In genomic region chr14:31059152-31059924, GRCh38 we compare ENCODE assay signal across 9 cellular contexts. TPM values are rescaled to one million over a fixed set of nuclear protein-coding genes. Genes with fewer than 3 reads are reported as not detected.
DNase-seq lines count a peak whose midpoint lies in the region; ATAC-seq and TF ChIP-seq lines count a peak whose summit lies in the region.
"Had no signal": no experiment of that assay in that cellular context is flagged by ENCODE, and none has a peak within 500 bp of the region (broad histone marks: within the 10 kb centered on the region; RNA-seq: fewer than 3 reads in every experiment).

No MANE protein-coding gene starts in this region.

- H3K27ac ChIP-seq in neuronal stem cell (replicated peaks; ENCODE audit: low read length): no peak overlapping the region

- no peak for DNase-seq in Right ventricle myocardium inferior (ENCODE audit: missing footprints)
- no peak for DNase-seq in cardiac septum (ENCODE audit: low spot score)
- DNase-seq in WTC11 (ENCODE audit: low spot score): no peak
- peak; percentile 31 for DNase-seq in iPS-NIHi7 (ENCODE audit: extremely low spot score)
- no peak for DNase-seq in stimulated activated CD4-positive, alpha-beta T cell treated with anti-CD3 and anti-CD28 coated beads, Interleukin-12 subunit alpha, Interleukin-12 subunit beta, amount 100 ng/mL, for 4 hours
- DNase-seq in NK-92 (lab: John Stamatoyannopoulos, UW; ENCODE audit: unreplicated experiment): no peak
- DNase-seq in DMS53 (lab: John Stamatoyannopoulos, UW): no peak
- DNase-seq in neuronal stem cell (ENCODE audit: low spot score): no peak
- DNase-seq: RPMI8226 had no signal

- no peaks in the 10 kb centered on the region for H3K27me3 ChIP-seq in neuronal stem cell (ENCODE audit: control insufficient read depth in 3 of 3, insufficient read depth in 3 of 3, low read depth in 1 of 3, low read length in 3 of 3)

- H2AFZ ChIP-seq in neuronal stem cell (ENCODE audit: low read length): no peak overlapping the region

- intact Hi-C loops in Right ventricle myocardium inferior (cut with DNase I): no loop called here
- intact Hi-C loops in cardiac septum (cut with DNase I): no loop called here

- H2BK120ac ChIP-seq in neuronal stem cell (ENCODE audit: low read depth, low read length): no peak overlapping the region

- no peak overlapping the region for H2BK5ac ChIP-seq in neuronal stem cell (ENCODE audit: low read length)

- POLR2A ChIA-PET in WTC11 (lab: Charles Lee): interaction anchor here (1.3 kb wide), 1 partner anchor 33 kb away, joined by 9 read pairs; the partner anchor contains the start of gene STRN3

- H3K4me1 ChIP-seq in neuronal stem cell (ENCODE audit: control insufficient read depth in 2 of 2, insufficient read depth in 1 of 2, low read depth in 1 of 2, low read length in 2 of 2): peaks cover 0 to 7% of the 10 kb centered on the region in 2 donors

- H3K4me1 Mint-ChIP-seq in WTC11: peaks cover 23% of the 10 kb centered on the region

- no peak overlapping the region for H4K91ac ChIP-seq in neuronal stem cell (ENCODE audit: low read depth, low read length, poor library complexity)

- H3K36me3 Mint-ChIP-seq in WTC11: no peaks in the 10 kb centered on the region

- H2BK12ac ChIP-seq in neuronal stem cell (ENCODE audit: low read length): no peak overlapping the region

- no peak overlapping the region for H2AK5ac ChIP-seq in neuronal stem cell (ENCODE audit: low read depth, low read length)

- no peak overlapping the region for H4K8ac ChIP-seq in neuronal stem cell (ENCODE audit: low read depth, low read length)

- H3K9me3 Mint-ChIP-seq in WTC11: no peaks in the 10 kb centered on the region

- peak overlapping the region; percentile 71 for H3K27ac Mint-ChIP-seq in WTC11

- no CpG with 5 or more reads among the region's 1 CpG for WGBS in neuronal stem cell (ENCODE audit: extremely low coverage in 2 of 2, insufficient read length in 2 of 2, insufficient replicate concordance in 1 of 2), 2 donors

- TF ChIP-seq CTCF in WTC11 (IDR thresholded peaks at IDR 0.05): no peak

- no peak overlapping the region for H3K18ac ChIP-seq in neuronal stem cell (ENCODE audit: low read length)

- H3K4ac ChIP-seq in neuronal stem cell (ENCODE audit: low read length): no peak overlapping the region

- no peak overlapping the region for H3K4me2 ChIP-seq in neuronal stem cell (ENCODE audit: insufficient read depth, low read length, poor library complexity, severe bottlenecking)

- H3K36me3 ChIP-seq in neuronal stem cell (replicated peaks in 1 of 2; ENCODE audit: control insufficient read depth in 2 of 2, insufficient read depth in 2 of 2, low read length in 2 of 2): no peaks in the 10 kb centered on the region

- CTCF ChIA-PET in WTC11 (lab: Charles Lee): interaction anchor here (0.6 to 1.1 kb wide), 2 partner anchors 23 to 141 kb away, joined by 3 to 5 read pairs; no protein-coding TSS in a partner anchor

- H3K9ac ChIP-seq in neuronal stem cell (ENCODE audit: low read depth, low read length, poor library complexity): no peak overlapping the region

- H3K27me3 Mint-ChIP-seq in WTC11 (ENCODE audit: low read depth): no peaks in the 10 kb centered on the region

- H3K4me3 ChIP-seq in neuronal stem cell (ENCODE audit: low read length in 2 of 2): no peak overlapping the region

- H3K23ac ChIP-seq in neuronal stem cell (ENCODE audit: low read depth, low read length, poor library complexity): no peak overlapping the region

- no peak overlapping the region for H3K14ac ChIP-seq in neuronal stem cell (ENCODE audit: low read length)

- ATAC-seq in Right ventricle myocardium inferior (peak; percentile 94), WTC11 (peak; percentile 60)

- H3K79me1 ChIP-seq in neuronal stem cell (ENCODE audit: low read depth, low read length): no peaks in the 10 kb centered on the region

- no peak overlapping the region for H2BK15ac ChIP-seq in neuronal stem cell (ENCODE audit: low read length)

- no peaks in the 10 kb centered on the region for H3K9me3 ChIP-seq in neuronal stem cell (replicated peaks in 1 of 2; ENCODE audit: control insufficient read depth in 2 of 2, insufficient read depth in 1 of 2, low read depth in 1 of 2, low read length in 2 of 2)

- no peak overlapping the region for H3K4me3 Mint-ChIP-seq in WTC11

TF ChIP-seq in WTC11, 78 proteins besides CTCF, POLR2A, EP300 and RAD21:
- TF ChIP-seq NR1H2 (CRISPR knock-in tag; IDR thresholded peaks at IDR 0.05) (no peak), GABPB1 (CRISPR knock-in tag; IDR thresholded peaks at IDR 0.05) (peak; percentile 73), ZNF121 (CRISPR knock-in tag; IDR thresholded peaks at IDR 0.05) (no peak)

RNA-seq across cellular contexts. Expression of gene STRN3, which starts 33.2 kb away (rescaled TPM):
- 48.4 TPM for total RNA-seq in Right ventricle myocardium inferior
- 55.0 TPM for total RNA-seq in cardiac septum
- total RNA-seq in WTC11 (2021): 37.1 to 40.8 TPM (median 40.4 TPM) in 3 replicates
- 25.3 TPM for polyA plus RNA-seq in neuronal stem cell (2013, experiment 1 of 2)
- 24.7 TPM for polyA plus RNA-seq in neuronal stem cell (2013, experiment 2 of 2)

RNA-seq across cellular contexts. Expression of gene AP4S1, which starts 33.9 kb away (rescaled TPM):
- total RNA-seq in Right ventricle myocardium inferior: 6.5 TPM
- 8.7 TPM for total RNA-seq in cardiac septum
- total RNA-seq in WTC11 (2021): 5.5 to 7.0 TPM (median 6.2 TPM) in 3 replicates
- 4.8 TPM for polyA plus RNA-seq in neuronal stem cell (2013, experiment 1 of 2)
- polyA plus RNA-seq in neuronal stem cell (2013, experiment 2 of 2): 5.4 TPM
